16 cellular contexts compared by ENCODE assay signal in the genomic region with DNA sequence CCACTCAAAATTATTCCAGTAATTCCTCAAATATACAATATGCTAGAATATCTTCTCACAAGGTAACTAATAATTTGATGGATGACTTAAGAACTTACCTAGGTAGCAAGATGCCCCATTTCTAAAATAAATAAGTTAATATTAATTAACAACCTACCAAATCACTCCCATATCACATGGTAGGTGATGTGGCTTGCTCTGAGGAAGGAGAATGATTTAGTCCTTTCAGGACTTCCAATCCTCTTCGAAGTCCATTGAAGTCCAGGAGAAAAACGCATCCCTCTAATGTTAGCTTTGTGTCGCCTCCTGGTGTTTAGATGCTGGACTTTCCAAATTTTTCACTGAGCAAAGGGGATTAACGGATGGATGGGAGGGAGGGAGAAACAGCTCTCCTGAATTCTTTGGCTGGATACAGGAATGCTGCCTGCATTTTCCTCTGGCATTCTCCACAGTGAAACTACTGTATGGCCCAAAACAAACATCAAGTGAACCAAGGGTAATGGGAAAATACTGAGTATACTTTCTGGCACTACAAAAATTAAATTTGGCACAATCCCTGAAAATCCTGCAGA. TPM values are rescaled to one million over a fixed set of nuclear protein-coding genes. Genes with fewer than 3 reads are reported as not detected.
DNase-seq lines count a peak whose midpoint lies in the region; ATAC-seq and TF ChIP-seq lines count a peak whose summit lies in the region.
"Had no signal": no experiment of that assay in that cellular context is flagged by ENCODE, and none has a peak within 500 bp of the region (broad histone marks: within the 10 kb centered on the region; RNA-seq: fewer than 3 reads in every experiment).

No MANE protein-coding gene starts in this region.

- H3K27ac ChIP-seq in WERI-Rb-1 (no peak overlapping the region), cardiac muscle cell (no peak overlapping the region), thoracic aorta (no peak overlapping the region)
- H3K27ac ChIP-seq: BLaER1, SK-N-MC, vagina had no signal

- no peak overlapping the region for H3K27ac Mint-ChIP-seq in activated T-helper 2 cell treated with anti-CD3 and anti-CD28 coated beads, Interferon-gamma antibody, Interleukin-2, Interleukin-4, amounts not matched to agents 10 μg/mL and 5 μg/mL and 100 μg/mL, durations not matched to agents 14 hours and 24 hours and 36 hours
- H3K27ac Mint-ChIP-seq: activated CD4-positive, alpha-beta memory T cell treated with anti-CD3 and anti-CD28 coated beads, Interleukin-2, amount 10 ng/mL, durations not matched to agents 7 days and 5 days; activated naive CD8-positive, alpha-beta T cell treated with anti-CD3 and anti-CD28 coated beads, Interleukin-2, amount 50 U/mL, for 24 hours had no signal

- peaks cover 5% of the 10 kb centered on the region for H3K27me3 Mint-ChIP-seq in activated T-helper 2 cell treated with anti-CD3 and anti-CD28 coated beads, Interferon-gamma antibody, Interleukin-2, Interleukin-4, amounts not matched to agents 10 μg/mL and 5 μg/mL and 100 μg/mL, durations not matched to agents 14 hours and 24 hours and 36 hours (ENCODE audit: low read depth)
- H3K27me3 Mint-ChIP-seq: activated CD4-positive, alpha-beta memory T cell treated with anti-CD3 and anti-CD28 coated beads, Interleukin-2, amount 10 ng/mL, durations not matched to agents 7 days and 5 days; activated naive CD8-positive, alpha-beta T cell treated with anti-CD3 and anti-CD28 coated beads, Interleukin-2, amount 50 U/mL, for 24 hours had no signal

- H3K4me3 Mint-ChIP-seq in activated T-helper 2 cell treated with anti-CD3 and anti-CD28 coated beads, Interferon-gamma antibody, Interleukin-2, Interleukin-4, amounts not matched to agents 10 μg/mL and 5 μg/mL and 100 μg/mL, durations not matched to agents 14 hours and 24 hours and 36 hours (ENCODE audit: low read depth): no peak overlapping the region
- H3K4me3 Mint-ChIP-seq: activated CD4-positive, alpha-beta memory T cell treated with anti-CD3 and anti-CD28 coated beads, Interleukin-2, amount 10 ng/mL, durations not matched to agents 7 days and 5 days; activated naive CD8-positive, alpha-beta T cell treated with anti-CD3 and anti-CD28 coated beads, Interleukin-2, amount 50 U/mL, for 24 hours; nephron had no signal

- H3K4me3 ChIP-seq in WERI-Rb-1 (ENCODE audit: low read depth, low read length) (no peak overlapping the region), cardiac muscle cell (no peak overlapping the region), thoracic aorta (no peak overlapping the region)
- H3K4me3 ChIP-seq: BLaER1, SK-N-MC, vagina had no signal

- no peaks in the 10 kb centered on the region for H3K9me3 Mint-ChIP-seq in activated T-helper 2 cell treated with anti-CD3 and anti-CD28 coated beads, Interferon-gamma antibody, Interleukin-2, Interleukin-4, amounts not matched to agents 10 μg/mL and 5 μg/mL and 100 μg/mL, durations not matched to agents 14 hours and 24 hours and 36 hours
- H3K9me3 Mint-ChIP-seq: activated CD4-positive, alpha-beta memory T cell treated with anti-CD3 and anti-CD28 coated beads, Interleukin-2, amount 10 ng/mL, durations not matched to agents 7 days and 5 days; activated naive CD8-positive, alpha-beta T cell treated with anti-CD3 and anti-CD28 coated beads, Interleukin-2, amount 50 U/mL, for 24 hours had no signal

- peak; percentile 70 for DNase-seq in NCI-H82 (lab: John Stamatoyannopoulos, UW)
- DNase-seq in NCI-H82 treated with DMSO at 0.1 percent for 48 hours (lab: John Stamatoyannopoulos, UW; ENCODE audit: unreplicated experiment): no peak
- DNase-seq in WERI-Rb-1: peak; percentile 28
- DNase-seq in cardiac muscle cell (ENCODE audit: low read depth in 1 of 2, low spot score in 1 of 2): peak; percentile 21 to 46
- DNase-seq in thoracic aorta (ENCODE audit: low spot score): no peak
- DNase-seq in activated T-helper 2 cell treated with anti-CD3 and anti-CD28 coated beads, Interferon-gamma antibody, Interleukin-2, Interleukin-4, amounts not matched to agents 10 μg/mL and 5 μg/mL and 100 μg/mL, durations not matched to agents 14 hours and 24 hours and 36 hours (ENCODE audit: low spot score): no peak
- no peak for DNase-seq in stimulated activated CD4-positive, alpha-beta T cell treated with anti-CD3 and anti-CD28 coated beads, Interleukin-2, amount 100 ng/mL, for 24 hours
- DNase-seq: activated CD4-positive, alpha-beta memory T cell treated with anti-CD3 and anti-CD28 coated beads, Interleukin-2, amount 10 ng/mL, durations not matched to agents 7 days and 5 days; activated naive CD8-positive, alpha-beta T cell treated with anti-CD3 and anti-CD28 coated beads, Interleukin-2, amount 50 U/mL, for 24 hours; GOT3; NCI-H2107 had no signal

- H3K36me3 ChIP-seq in WERI-Rb-1 (peaks cover 24% of the 10 kb centered on the region), cardiac muscle cell (no peaks in the 10 kb centered on the region), thoracic aorta (no peaks in the 10 kb centered on the region)
- H3K36me3 ChIP-seq: BLaER1, vagina had no signal

- H3K27me3 ChIP-seq in WERI-Rb-1 (ENCODE audit: insufficient read depth, low read depth, severe bottlenecking): no peaks in the 10 kb centered on the region
- no peaks in the 10 kb centered on the region for H3K27me3 ChIP-seq in cardiac muscle cell
- H3K27me3 ChIP-seq in thoracic aorta (replicated peaks; ENCODE audit: insufficient read depth): no peaks in the 10 kb centered on the region
- H3K27me3 ChIP-seq: BLaER1, vagina had no signal

- no peaks in the 10 kb centered on the region for H3K4me1 ChIP-seq in cardiac muscle cell (ENCODE audit: low read depth)
- peaks cover 32 to 56% of the 10 kb centered on the region in 2 donors for H3K4me1 ChIP-seq in thoracic aorta (ENCODE audit: control insufficient read depth in 1 of 2, low read depth in 2 of 2)
- H3K4me1 ChIP-seq: BLaER1 had no signal

- peak; percentile 60 for ATAC-seq in thoracic aorta (ENCODE audit: insufficient number of reproducible peaks, low FRiP score, low read depth)
- ATAC-seq in HG03520 (IDR thresholded peaks at IDR 0.05; ENCODE audit: unreplicated experiment): no peak
- ATAC-seq: activated naive CD8-positive, alpha-beta T cell treated with anti-CD3 and anti-CD28 coated beads, Interleukin-2, amount 50 U/mL, for 24 hours had no signal

- H3K36me3 Mint-ChIP-seq in activated T-helper 2 cell treated with anti-CD3 and anti-CD28 coated beads, Interferon-gamma antibody, Interleukin-2, Interleukin-4, amounts not matched to agents 10 μg/mL and 5 μg/mL and 100 μg/mL, durations not matched to agents 14 hours and 24 hours and 36 hours (ENCODE audit: low read depth): no peaks in the 10 kb centered on the region

- no peaks in the 10 kb centered on the region for H3K4me1 Mint-ChIP-seq in activated T-helper 2 cell treated with anti-CD3 and anti-CD28 coated beads, Interferon-gamma antibody, Interleukin-2, Interleukin-4, amounts not matched to agents 10 μg/mL and 5 μg/mL and 100 μg/mL, durations not matched to agents 14 hours and 24 hours and 36 hours (ENCODE audit: low read depth)
- H3K4me1 Mint-ChIP-seq: activated naive CD8-positive, alpha-beta T cell treated with anti-CD3 and anti-CD28 coated beads, Interleukin-2, amount 50 U/mL, for 24 hours had no signal

- H3K9me3 ChIP-seq in WERI-Rb-1 (ENCODE audit: severe bottlenecking) (no peaks in the 10 kb centered on the region), cardiac muscle cell (ENCODE audit: low read depth) (no peaks in the 10 kb centered on the region), thoracic aorta (no peaks in the 10 kb centered on the region)
- H3K9me3 ChIP-seq: BLaER1, vagina had no signal

- intact Hi-C loops in activated T-helper 2 cell treated with anti-CD3 and anti-CD28 coated beads, Interferon-gamma antibody, Interleukin-2, Interleukin-4, amounts not matched to agents 10 μg/mL and 5 μg/mL and 100 μg/mL, durations not matched to agents 14 hours and 24 hours and 36 hours (cut with micrococcal nuclease): no loop called here

- peak; percentile 29; the same call in 1 of the 2 replicates for TF ChIP-seq CTCF in WERI-Rb-1 (IDR thresholded peaks at IDR 0.05; ENCODE audit: low read depth, low read length)
- peak; percentile 35 for TF ChIP-seq CTCF in cardiac muscle cell (IDR thresholded peaks at IDR 0.05; ENCODE audit: low read depth, low read length)
- TF ChIP-seq CTCF in thoracic aorta (IDR thresholded peaks at IDR 0.05): peak; percentile 41

RNA-seq across cellular contexts. Expression of a gene that starts 58.6 kb away (rescaled TPM):
- total RNA-seq in cardiac muscle cell (11.6 and 11.7 TPM in 2 replicates), thoracic aorta (10 to 100 TPM; 27.9 to 42.3 TPM)
- 3.3 and 4.3 TPM in 2 replicates for polyA plus RNA-seq in cardiac muscle cell
- not detected in 2 replicates for total RNA-seq in activated T-helper 2 cell treated with anti-CD3 and anti-CD28 coated beads, Interferon-gamma antibody, Interleukin-2, Interleukin-4, amounts not matched to agents 10 μg/mL and 5 μg/mL and 100 μg/mL, durations not matched to agents 14 hours and 24 hours and 36 hours
- total RNA-seq: activated CD4-positive, alpha-beta memory T cell treated with anti-CD3 and anti-CD28 coated beads, Interleukin-2, amount 10 ng/mL, durations not matched to agents 7 days and 5 days had no signal

Comparison
In these comparisons a context has a peak if more than half of its experiments do, and no peak if none do; other contexts are left out.
1. DNase-seq: peak in NCI-H82 (single experiment), WERI-Rb-1 (single experiment) and cardiac muscle cell (2 of 2); none in NCI-H82 treated with DMSO at 0.1 percent for 48 hours (single experiment), thoracic aorta (single experiment), activated T-helper 2 cell treated with anti-CD3 and anti-CD28 coated beads, Interferon-gamma antibody, Interleukin-2, Interleukin-4, amounts not matched to agents 10 μg/mL and 5 μg/mL and 100 μg/mL, durations not matched to agents 14 hours and 24 hours and 36 hours (single experiment) and stimulated activated CD4-positive, alpha-beta T cell treated with anti-CD3 and anti-CD28 coated beads, Interleukin-2, amount 100 ng/mL, for 24 hours (0 of 2).
2. RNA of a gene that starts 58.6 kb away (total RNA-seq): 27.9 to 42.3 TPM in thoracic aorta and 11.6 to 11.7 TPM in cardiac muscle cell; not detected in activated T-helper 2 cell treated with anti-CD3 and anti-CD28 coated beads, Interferon-gamma antibody, Interleukin-2, Interleukin-4, amounts not matched to agents 10 μg/mL and 5 μg/mL and 100 μg/mL, durations not matched to agents 14 hours and 24 hours and 36 hours; every median in the first group is over 10 times any median in the second.
3. Peak in every context shown above with its lines, with median percentiles within 50 percentile points of each other: CTCF ChIP-seq.